ENCODE assay signal across 1 cellular context in the genomic region with DNA sequence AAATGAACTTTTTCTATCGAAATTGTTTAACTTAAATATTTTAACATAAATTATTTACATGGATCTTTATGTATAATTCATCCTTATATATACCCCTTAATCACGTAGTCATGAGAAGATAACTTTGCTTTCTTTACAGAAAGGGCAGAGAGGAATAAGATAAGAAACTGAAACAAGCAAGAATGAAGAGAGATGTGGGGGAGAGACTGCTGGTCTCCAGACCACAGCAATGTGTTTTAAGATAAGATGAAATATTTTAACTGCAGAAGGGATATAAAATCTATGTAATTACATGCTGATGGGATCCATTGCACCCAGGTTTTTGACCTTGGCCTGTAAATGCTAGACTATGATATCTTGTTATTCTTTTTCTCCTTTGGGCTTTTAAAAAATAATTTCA.
TF ChIP-seq lines count a peak whose summit lies in the region.

No MANE protein-coding gene starts in this region.

TF ChIP-seq in K562, 482 proteins besides CTCF, POLR2A, EP300 and RAD21 (continued from another document):
- TF ChIP-seq HOMEZ (CRISPR knock-in tag; IDR thresholded peaks at IDR 0.05) (no peak), FOXM1 (IDR thresholded peaks at IDR 0.05; ENCODE audit: low read depth) (peak; percentile 72; the same call in 1 of the 2 replicates), FOXM1 (CRISPR knock-in tag; IDR thresholded peaks at IDR 0.05; ENCODE audit: low read depth) (no peak), BCOR (IDR thresholded peaks at IDR 0.05) (peak; percentile 19; the same call in 1 of the 2 replicates), NCOA4 (IDR thresholded peaks at IDR 0.05; ENCODE audit: partially characterized antibody) (no peak), TAF15 (IDR thresholded peaks at IDR 0.05; ENCODE audit: low read depth, low read length) (no peak), ZNF175 (CRISPR knock-in tag; IDR thresholded peaks at IDR 0.05; ENCODE audit: low read depth) (0 out of 2 replicates have a peak, but pooled peaks have one; percentile 34), HEY1 (CRISPR knock-in tag; IDR thresholded peaks at IDR 0.05; ENCODE audit: borderline replicate concordance) (0 out of 2 replicates have a peak, but pooled peaks have one; percentile 47), IFI16 (CRISPR knock-in tag; IDR thresholded peaks at IDR 0.05) (no peak), ATF2 (CRISPR knock-in tag; IDR thresholded peaks at IDR 0.05) (no peak), TEAD4 (IDR thresholded peaks at IDR 0.05; ENCODE audit: low read length) (peak; percentile 93), TEAD4 (CRISPR knock-in tag; IDR thresholded peaks at IDR 0.05; ENCODE audit: borderline replicate concordance) (no peak), ZNF311 (CRISPR knock-in tag; IDR thresholded peaks at IDR 0.05) (peak; percentile 53; the same call in 1 of the 2 replicates), KLF16 (IDR thresholded peaks at IDR 0.05) (peak; percentile 83), TBP (optimal IDR thresholded peaks at IDR 0.05; ENCODE audit: low read depth, low read length) (no peak)
- TF ChIP-seq, protein P1, sequence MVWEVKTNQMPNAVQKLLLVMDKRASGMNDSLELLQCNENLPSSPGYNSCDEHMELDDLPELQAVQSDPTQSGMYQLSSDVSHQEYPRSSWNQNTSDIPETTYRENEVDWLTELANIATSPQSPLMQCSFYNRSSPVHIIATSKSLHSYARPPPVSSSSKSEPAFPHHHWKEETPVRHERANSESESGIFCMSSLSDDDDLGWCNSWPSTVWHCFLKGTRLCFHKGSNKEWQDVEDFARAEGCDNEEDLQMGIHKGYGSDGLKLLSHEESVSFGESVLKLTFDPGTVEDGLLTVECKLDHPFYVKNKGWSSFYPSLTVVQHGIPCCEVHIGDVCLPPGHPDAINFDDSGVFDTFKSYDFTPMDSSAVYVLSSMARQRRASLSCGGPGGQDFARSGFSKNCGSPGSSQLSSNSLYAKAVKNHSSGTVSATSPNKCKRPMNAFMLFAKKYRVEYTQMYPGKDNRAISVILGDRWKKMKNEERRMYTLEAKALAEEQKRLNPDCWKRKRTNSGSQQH (CRISPR knock-in tag; IDR thresholded peaks at IDR 0.05), result no peak
